Comparison of ENCODE assay signal across 8 cellular contexts in genomic region chr9:119556129-119556875, GRCh38.
DNase-seq lines count a peak whose midpoint lies in the region; ATAC-seq and TF ChIP-seq lines count a peak whose summit lies in the region.

No MANE protein-coding gene starts in this region.

- H3K27me3 ChIP-seq in CD4-positive, alpha-beta T cell (ENCODE audit: control insufficient read depth, insufficient read depth, low read length) = no peaks in the 10 kb centered on the region
- H3K27me3 ChIP-seq in esophagus muscularis mucosa = no peaks in the 10 kb centered on the region

- peak; percentile 32 for TF ChIP-seq CTCF in CD4-positive, alpha-beta T cell (IDR thresholded peaks at IDR 0.05)
- peak; percentile 81 to 97 (median 92) for TF ChIP-seq CTCF in esophagus muscularis mucosa (IDR thresholded peaks at IDR 0.05)
- peak; percentile 91 for TF ChIP-seq CTCF in mucosa of descending colon (IDR thresholded peaks at IDR 0.05)

- H3K4me1 ChIP-seq in esophagus muscularis mucosa (peaks cover 0 to 13% (median 11%) of the 10 kb centered on the region in 4 donors), mucosa of descending colon (ENCODE audit: low read depth) (peaks cover 3% of the 10 kb centered on the region)

- H3K4me3 Mint-ChIP-seq in CD4-positive, alpha-beta T cell = no peak overlapping the region
- H3K4me3 Mint-ChIP-seq in activated CD8-positive, alpha-beta T cell treated with anti-CD3 and anti-CD28 coated beads, Interleukin-2, amount 10 ng/mL, durations not matched to agents 7 days and 5 days = peak overlapping the region; percentile 20
- peak overlapping the region; percentile 18 for H3K4me3 Mint-ChIP-seq in stimulated activated memory B cell treated with anti-CD40 and anti-IgM and Interleukin-4, amounts not matched to agents 10 μg/mL and 1 μg/mL and 100 μg/mL, for 72 hours

- H3K36me3 Mint-ChIP-seq in CD4-positive, alpha-beta T cell (ENCODE audit: low read depth) = no peaks in the 10 kb centered on the region
- H3K36me3 Mint-ChIP-seq in activated CD8-positive, alpha-beta T cell treated with anti-CD3 and anti-CD28 coated beads, Interleukin-2, amount 10 ng/mL, durations not matched to agents 7 days and 5 days (ENCODE audit: low read depth) = no peaks in the 10 kb centered on the region
- H3K36me3 Mint-ChIP-seq in stimulated activated memory B cell treated with anti-CD40 and anti-IgM and Interleukin-4, amounts not matched to agents 10 μg/mL and 1 μg/mL and 100 μg/mL, for 72 hours = no peaks in the 10 kb centered on the region

- DNase-seq in CD4-positive, alpha-beta T cell = peak in 6 of 10 experiments; percentile 3 to 37 (median 5)
- DNase-seq in GM19240 (ENCODE audit: insufficient read length, low spot score) (peak; percentile 21), NCI-H2227 treated with DMSO at 0.1 percent for 48 hours (lab: John Stamatoyannopoulos, UW) (peak; percentile 63), esophagus muscularis mucosa (ENCODE audit: extremely low spot score) (no peak), mucosa of descending colon (peak; percentile 77 to 89 (median 80))
- peak; percentile 64 for DNase-seq in activated CD8-positive, alpha-beta T cell treated with anti-CD3 and anti-CD28 coated beads, Interleukin-2, amount 10 ng/mL, durations not matched to agents 7 days and 5 days

- H3K36me3 ChIP-seq in esophagus muscularis mucosa (no peaks in the 10 kb centered on the region), mucosa of descending colon (ENCODE audit: low read depth) (no peaks in the 10 kb centered on the region)

- intact Hi-C loops in CD4-positive, alpha-beta T cell (cut with DNase I, micrococcal nuclease) = no loop called here
- intact Hi-C loops in esophagus muscularis mucosa (cut with DNase I) = loop anchor here (1.0 kb wide), 1 partner anchor 413 kb away; no protein-coding TSS in a partner anchor
- intact Hi-C loops in mucosa of descending colon (cut with DNase I, micrococcal nuclease) = no loop called here

- H3K9me3 Mint-ChIP-seq in CD4-positive, alpha-beta T cell = no peaks in the 10 kb centered on the region
- H3K9me3 Mint-ChIP-seq in activated CD8-positive, alpha-beta T cell treated with anti-CD3 and anti-CD28 coated beads, Interleukin-2, amount 10 ng/mL, durations not matched to agents 7 days and 5 days (ENCODE audit: insufficient read depth) = no peaks in the 10 kb centered on the region
- H3K9me3 Mint-ChIP-seq in stimulated activated memory B cell treated with anti-CD40 and anti-IgM and Interleukin-4, amounts not matched to agents 10 μg/mL and 1 μg/mL and 100 μg/mL, for 72 hours = no peaks in the 10 kb centered on the region

- TF ChIP-seq POLR2A in esophagus muscularis mucosa (IDR thresholded peaks at IDR 0.05; ENCODE audit: low read depth) = no peak

- POLR2A ChIA-PET in CD4-positive, alpha-beta T cell (lab: Charles Lee) = no interaction called here
- POLR2A ChIA-PET in activated CD8-positive, alpha-beta T cell treated with anti-CD3 and anti-CD28 coated beads, Interleukin-2, amount 10 ng/mL, durations not matched to agents 7 days and 5 days (lab: Charles Lee) = no interaction called here

- peak overlapping the region; percentile 38 to 51 (median 40) for H3K4me3 ChIP-seq in esophagus muscularis mucosa
- H3K4me3 ChIP-seq in mucosa of descending colon = no peak overlapping the region

- WGBS in esophagus muscularis mucosa = 32% methylated on average over 16 of the region's 31 CpGs

- no peak overlapping the region for H3K27ac ChIP-seq in CD4-positive, alpha-beta T cell (ENCODE audit: low read depth, low read length)
- H3K27ac ChIP-seq in esophagus muscularis mucosa (replicated peaks in 1 of 4) = peak overlapping the region in 3 of 4 donors; percentile 7 to 58 (median 7)

- no peak for ATAC-seq in CD4-positive, alpha-beta T cell (ENCODE audit: poor library complexity)
- peak; percentile 99 for ATAC-seq in HG03354 (IDR thresholded peaks at IDR 0.05; ENCODE audit: poor library complexity, severe bottlenecking, unreplicated experiment)
- ATAC-seq in activated CD8-positive, alpha-beta T cell treated with anti-CD3 and anti-CD28 coated beads, Interleukin-2, amount 10 ng/mL, durations not matched to agents 7 days and 5 days = peak; percentile 90
- ATAC-seq in mucosa of descending colon = peak; percentile 98
- ATAC-seq in stimulated activated memory B cell treated with anti-CD40 and anti-IgM and Interleukin-4, amounts not matched to agents 10 μg/mL and 1 μg/mL and 100 μg/mL, for 72 hours = peak; percentile 69

- TF ChIP-seq EP300 in esophagus muscularis mucosa (IDR thresholded peaks at IDR 0.05) = no peak

- H3K4me1 Mint-ChIP-seq in CD4-positive, alpha-beta T cell (ENCODE audit: low read depth) = no peaks in the 10 kb centered on the region
- peaks cover 7% of the 10 kb centered on the region for H3K4me1 Mint-ChIP-seq in activated CD8-positive, alpha-beta T cell treated with anti-CD3 and anti-CD28 coated beads, Interleukin-2, amount 10 ng/mL, durations not matched to agents 7 days and 5 days (ENCODE audit: low read depth)
- peaks cover 7% of the 10 kb centered on the region for H3K4me1 Mint-ChIP-seq in stimulated activated memory B cell treated with anti-CD40 and anti-IgM and Interleukin-4, amounts not matched to agents 10 μg/mL and 1 μg/mL and 100 μg/mL, for 72 hours

- CTCF ChIA-PET in CD4-positive, alpha-beta T cell (lab: Charles Lee) = no interaction called here
- CTCF ChIA-PET in activated CD8-positive, alpha-beta T cell treated with anti-CD3 and anti-CD28 coated beads, Interleukin-2, amount 10 ng/mL, durations not matched to agents 7 days and 5 days (lab: Charles Lee) = interaction anchor here (1.0 to 2.0 kb wide), 4 partner anchors 413 to 921 kb away, joined by 3 to 7 read pairs (median 4); no protein-coding TSS in a partner anchor

- H3K27me3 Mint-ChIP-seq in CD4-positive, alpha-beta T cell = peaks cover 50% of the 10 kb centered on the region
- H3K27me3 Mint-ChIP-seq in activated CD8-positive, alpha-beta T cell treated with anti-CD3 and anti-CD28 coated beads, Interleukin-2, amount 10 ng/mL, durations not matched to agents 7 days and 5 days (ENCODE audit: low read depth) = peaks cover 2% of the 10 kb centered on the region
- H3K27me3 Mint-ChIP-seq in stimulated activated memory B cell treated with anti-CD40 and anti-IgM and Interleukin-4, amounts not matched to agents 10 μg/mL and 1 μg/mL and 100 μg/mL, for 72 hours = peaks cover 39% of the 10 kb centered on the region

- H3K27ac Mint-ChIP-seq in CD4-positive, alpha-beta T cell = no peak overlapping the region
- no peak overlapping the region for H3K27ac Mint-ChIP-seq in activated CD8-positive, alpha-beta T cell treated with anti-CD3 and anti-CD28 coated beads, Interleukin-2, amount 10 ng/mL, durations not matched to agents 7 days and 5 days
- no peak overlapping the region for H3K27ac Mint-ChIP-seq in stimulated activated memory B cell treated with anti-CD40 and anti-IgM and Interleukin-4, amounts not matched to agents 10 μg/mL and 1 μg/mL and 100 μg/mL, for 72 hours

- H3K9me3 ChIP-seq in CD4-positive, alpha-beta T cell (ENCODE audit: control insufficient read depth, low read length) = no peaks in the 10 kb centered on the region
- H3K9me3 ChIP-seq in esophagus muscularis mucosa (no peaks in the 10 kb centered on the region), mucosa of descending colon (no peaks in the 10 kb centered on the region)

Comparison
In these comparisons a context has a peak if more than half of its experiments do, and no peak if none do; other contexts are left out.
1. CTCF ChIP-seq: peak in every context shown above with its lines; median percentile 92 in esophagus muscularis mucosa; 91 in mucosa of descending colon; 32 in CD4-positive, alpha-beta T cell.